Comparison of ENCODE assay signal across 9 cellular contexts in genomic region chr10:104328636-104328915, GRCh38. TPM values are rescaled to one million over a fixed set of nuclear protein-coding genes. Genes with fewer than 3 reads are reported as not detected.
DNase-seq lines count a peak whose midpoint lies in the region; ATAC-seq and TF ChIP-seq lines count a peak whose summit lies in the region.
"Had no signal": no experiment of that assay in that cellular context is flagged by ENCODE, and none has a peak within 500 bp of the region (broad histone marks: within the 10 kb centered on the region; RNA-seq: fewer than 3 reads in every experiment).

No MANE protein-coding gene starts in this region.

- TF ChIP-seq CTCF in stomach (IDR thresholded peaks at IDR 0.05) (no peak), BE2C (IDR thresholded peaks at IDR 0.05; ENCODE audit: low read depth, low read length) (no peak)

- no peak for TF ChIP-seq EP300 in stomach (IDR thresholded peaks at IDR 0.05)

- H3K4me3 Mint-ChIP-seq in activated CD8-positive, alpha-beta T cell treated with anti-CD3 and anti-CD28 coated beads, Interleukin-2, amount 10 ng/mL, durations not matched to agents 7 days and 5 days, result peak overlapping the region; percentile 55

- no peaks in the 10 kb centered on the region for H3K36me3 ChIP-seq in iPS-18a (ENCODE audit: control insufficient read depth, low read depth, low read length)
- H3K36me3 ChIP-seq in stomach, result peaks cover 0 to under 1% (median 0%) of the 10 kb centered on the region in 4 donors
- H3K36me3 ChIP-seq in BE2C, result no peaks in the 10 kb centered on the region

- POLR2A ChIA-PET in activated CD8-positive, alpha-beta T cell treated with anti-CD3 and anti-CD28 coated beads, Interleukin-2, amount 10 ng/mL, durations not matched to agents 7 days and 5 days (lab: Charles Lee), result interaction anchor here (2.2 kb wide), 1 partner anchor 10 kb away, joined by 24 read pairs; the partner anchor contains the start of gene ITPRIP

- H3K4me3 ChIP-seq in iPS-18a (ENCODE audit: low read length) (peak overlapping the region; percentile 31), stomach (peak overlapping the region in 3 of 4 donors; percentile 7 to 22 (median 21)), BE2C (ENCODE audit: low read depth, low read length) (no peak overlapping the region)

- no peaks in the 10 kb centered on the region for H3K9me3 Mint-ChIP-seq in activated CD8-positive, alpha-beta T cell treated with anti-CD3 and anti-CD28 coated beads, Interleukin-2, amount 10 ng/mL, durations not matched to agents 7 days and 5 days (ENCODE audit: insufficient read depth)

- intact Hi-C loops in stomach (cut with DNase I; ENCODE audit: low total_unique reads), result no loop called here

- CTCF ChIA-PET in activated CD8-positive, alpha-beta T cell treated with anti-CD3 and anti-CD28 coated beads, Interleukin-2, amount 10 ng/mL, durations not matched to agents 7 days and 5 days (lab: Charles Lee), result interaction anchor here (0.6 to 6.5 kb wide), 6 partner anchors 9 to 37 kb away, joined by 3 to 53 read pairs (median 9); partner anchors contain the start of genes CFAP58 and ITPRIP

- no peaks in the 10 kb centered on the region for H3K9me3 ChIP-seq in iPS-18a (ENCODE audit: control insufficient read depth, low read depth, low read length)
- H3K9me3 ChIP-seq in stomach, result no peaks in the 10 kb centered on the region
- no peaks in the 10 kb centered on the region for H3K9me3 ChIP-seq in BE2C

- peaks cover 53% of the 10 kb centered on the region for H3K36me3 Mint-ChIP-seq in activated CD8-positive, alpha-beta T cell treated with anti-CD3 and anti-CD28 coated beads, Interleukin-2, amount 10 ng/mL, durations not matched to agents 7 days and 5 days (ENCODE audit: low read depth)

- H3K27ac ChIP-seq in iPS-18a (ENCODE audit: low read length), result peak overlapping the region; percentile 93
- H3K27ac ChIP-seq in stomach, result peak overlapping the region; percentile 64 to 84 (median 77)
- H3K27ac ChIP-seq: 22Rv1 had no signal

- peak; percentile 5 for ATAC-seq in activated CD8-positive, alpha-beta T cell treated with anti-CD3 and anti-CD28 coated beads, Interleukin-2, amount 10 ng/mL, durations not matched to agents 7 days and 5 days

- H3K27ac Mint-ChIP-seq in activated CD8-positive, alpha-beta T cell treated with anti-CD3 and anti-CD28 coated beads, Interleukin-2, amount 10 ng/mL, durations not matched to agents 7 days and 5 days, result peak overlapping the region; percentile 91

- no peaks in the 10 kb centered on the region for H3K27me3 ChIP-seq in iPS-18a (ENCODE audit: control insufficient read depth, insufficient read depth, low read length)
- H3K27me3 ChIP-seq in stomach, result no peaks in the 10 kb centered on the region
- no peaks in the 10 kb centered on the region for H3K27me3 ChIP-seq in BE2C

- H3K9ac ChIP-seq in iPS-18a (ENCODE audit: low read length), result peak overlapping the region; percentile 68

- WGBS in stomach, 5 donors, result 0 to 40% (median 16%) methylated on average over 3 of the region's 3 CpGs

- TF ChIP-seq POLR2A in stomach (IDR thresholded peaks at IDR 0.05), result no peak

- peaks cover 98% of the 10 kb centered on the region for H3K4me1 Mint-ChIP-seq in activated CD8-positive, alpha-beta T cell treated with anti-CD3 and anti-CD28 coated beads, Interleukin-2, amount 10 ng/mL, durations not matched to agents 7 days and 5 days (ENCODE audit: low read depth)

- DNase-seq in NCI-H2227 treated with DMSO at 0.1 percent for 48 hours (lab: John Stamatoyannopoulos, UW), result peak; percentile 53
- no peak for DNase-seq in NCI-H2227 (lab: John Stamatoyannopoulos, UW; ENCODE audit: unreplicated experiment)
- no peak for DNase-seq in activated CD8-positive, alpha-beta T cell treated with anti-CD3 and anti-CD28 coated beads, Interleukin-2, amount 10 ng/mL, durations not matched to agents 7 days and 5 days
- DNase-seq in stomach, result no peak
- DNase-seq in AG08396 (ENCODE audit: low spot score), result no peak
- DNase-seq in NCI-H2171 (lab: John Stamatoyannopoulos, UW), result no peak
- no peak for DNase-seq in BE2C

- H3K27me3 Mint-ChIP-seq in activated CD8-positive, alpha-beta T cell treated with anti-CD3 and anti-CD28 coated beads, Interleukin-2, amount 10 ng/mL, durations not matched to agents 7 days and 5 days (ENCODE audit: low read depth), result no peaks in the 10 kb centered on the region

- H3K4me1 ChIP-seq in iPS-18a (ENCODE audit: control insufficient read depth, low read depth, low read length) (peaks cover 78% of the 10 kb centered on the region), stomach (peaks cover 84 to 100% (median 94%) of the 10 kb centered on the region in 4 donors), BE2C (no peaks in the 10 kb centered on the region)

RNA-seq across cellular contexts. Expression of gene ITPRIP, which starts 9.7 kb away (rescaled TPM):
- total RNA-seq in activated CD8-positive, alpha-beta T cell treated with anti-CD3 and anti-CD28 coated beads, Interleukin-2, amount 10 ng/mL, durations not matched to agents 7 days and 5 days, result 10 to 100 TPM; 26.6 to 27.1 TPM
- 10 to 100 TPM in 2 of 5 donors, 1 to 10 TPM in 3; 1.7 to 13.5 (median 9.2) TPM for total RNA-seq in stomach
- 10 to 100 TPM in 1 of 3 donors, 1 to 10 TPM in 2; 2.9 to 12.3 (median 4.6) TPM for polyA plus RNA-seq in stomach
- polyA plus RNA-seq in BE2C (2012; ENCODE audit: insufficient read depth, insufficient read length, low read depth), result not detected

RNA-seq across cellular contexts. Expression of gene CFAP58, which starts 25.1 kb away (rescaled TPM):
- under 1 TPM; 0.24 to 0.47 TPM for total RNA-seq in activated CD8-positive, alpha-beta T cell treated with anti-CD3 and anti-CD28 coated beads, Interleukin-2, amount 10 ng/mL, durations not matched to agents 7 days and 5 days
- total RNA-seq in stomach, result under 1 TPM in 2 of 5 donors, not detected in 3; 0.18 to 0.58 TPM
- polyA plus RNA-seq in stomach, result under 1 TPM; 0.12 to 0.31 (median 0.20) TPM
- not detected for polyA plus RNA-seq in BE2C (2012; ENCODE audit: insufficient read depth, insufficient read length, low read depth)

RNA-seq across cellular contexts. Expression of gene GSTO2, which starts 59.6 kb away (rescaled TPM):
- total RNA-seq in activated CD8-positive, alpha-beta T cell treated with anti-CD3 and anti-CD28 coated beads, Interleukin-2, amount 10 ng/mL, durations not matched to agents 7 days and 5 days, result 1 to 10 TPM in 1 of 2 experiments, under 1 TPM in 1; 0.94 to 1.2 TPM
- total RNA-seq in stomach, result 10 to 100 TPM in 1 of 5 donors, 1 to 10 TPM in 2, under 1 TPM in 2; under 0.01 to 13.4 (median 5.7) TPM
- 10 to 100 TPM; 22.1 to 26.6 (median 23.7) TPM for polyA plus RNA-seq in stomach
- 0.68 TPM for polyA plus RNA-seq in BE2C (2012; ENCODE audit: insufficient read depth, insufficient read length, low read depth)
